ENCODE assay signal across 9 cellular contexts in the genomic region with DNA sequence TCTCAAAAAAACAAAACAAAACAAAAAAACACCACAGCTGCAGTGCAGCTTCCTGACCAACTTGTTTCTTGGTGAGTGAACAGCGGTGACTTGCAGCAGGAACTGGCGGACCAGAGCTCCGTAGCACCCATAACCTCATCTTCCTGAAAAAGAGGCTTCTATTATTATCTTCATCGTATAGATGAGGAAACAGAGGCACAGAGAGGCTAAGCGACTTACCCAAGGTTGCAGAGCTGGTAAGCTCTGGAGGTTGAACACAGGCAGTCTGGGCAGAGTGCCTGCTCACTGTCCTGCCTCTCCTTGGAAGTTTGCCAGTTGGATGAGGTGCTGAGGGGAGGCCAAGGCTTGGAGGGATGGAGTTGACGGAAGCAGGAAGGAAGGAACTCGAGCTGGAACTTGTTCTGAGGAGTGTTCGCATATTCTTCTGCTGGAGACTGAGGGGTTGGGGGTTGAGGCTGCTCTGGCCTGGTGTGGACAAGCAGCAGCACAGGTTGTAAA. TPM values are rescaled to one million over a fixed set of nuclear protein-coding genes. Genes with fewer than 3 reads are reported as not detected.
DNase-seq lines count a peak whose midpoint lies in the region; ATAC-seq, FAIRE-seq and TF ChIP-seq lines count a peak whose summit lies in the region.
"Had no signal": no experiment of that assay in that cellular context is flagged by ENCODE, and none has a peak within 500 bp of the region (broad histone marks: within the 10 kb centered on the region; RNA-seq: fewer than 3 reads in every experiment).

No MANE protein-coding gene starts in this region.

- no peak for FAIRE-seq in D721Med (lab: Jason Lieb, UNC)

- H3K9me3 Mint-ChIP-seq in activated naive CD4-positive, alpha-beta T cell treated with anti-CD3 and anti-CD28 coated beads, Interleukin-2, amount 50 U/mL, for 24 hours, result no peaks in the 10 kb centered on the region
- H3K9me3 Mint-ChIP-seq in activated naive CD4-positive, alpha-beta T cell treated with anti-CD3 and anti-CD28 coated beads, Interleukin-2, amount 50 U/mL, for 72 hours, result no peaks in the 10 kb centered on the region
- H3K9me3 Mint-ChIP-seq in effector memory CD8-positive, alpha-beta T cell, result no peaks in the 10 kb centered on the region

- H2AFZ ChIP-seq in osteoblast (ENCODE audit: low read length), result no peak overlapping the region

- H3K4me3 ChIP-seq in thymus (ENCODE audit: low read length) (no peak overlapping the region), osteoblast (ENCODE audit: insufficient read depth, low read length) (no peak overlapping the region)

- no peak overlapping the region for H3K4me2 ChIP-seq in osteoblast (ENCODE audit: insufficient read depth, low read length)

- no peaks in the 10 kb centered on the region for H3K27me3 Mint-ChIP-seq in activated naive CD4-positive, alpha-beta T cell treated with anti-CD3 and anti-CD28 coated beads, Interleukin-2, amount 50 U/mL, for 24 hours
- H3K27me3 Mint-ChIP-seq in effector memory CD8-positive, alpha-beta T cell, result no peaks in the 10 kb centered on the region

- no peak for TF ChIP-seq CTCF in osteoblast (IDR thresholded peaks at IDR 0.05; ENCODE audit: extremely low read depth, low read depth, low read length)
- no peak for TF ChIP-seq CTCF in D721Med (IDR thresholded peaks at IDR 0.05; ENCODE audit: insufficient read depth, missing control alignments)

- no peaks in the 10 kb centered on the region for H4K20me1 ChIP-seq in osteoblast (ENCODE audit: insufficient read depth, low read length)

- H3K27me3 ChIP-seq in thymus (ENCODE audit: control insufficient read depth, insufficient read depth), result no peaks in the 10 kb centered on the region
- H3K27me3 ChIP-seq in osteoblast (ENCODE audit: insufficient read depth, low read length), result peaks cover 3% of the 10 kb centered on the region

- ATAC-seq in activated naive CD4-positive, alpha-beta T cell treated with anti-CD3 and anti-CD28 coated beads, Interleukin-2, amount 50 U/mL, for 72 hours, result no peak
- ATAC-seq in effector memory CD8-positive, alpha-beta T cell (replicated peaks), result peak; percentile 83
- no peak for ATAC-seq in GM21737 (IDR thresholded peaks at IDR 0.05; ENCODE audit: unreplicated experiment)

- H3K36me3 ChIP-seq in thymus (ENCODE audit: control insufficient read depth, insufficient read depth), result no peaks in the 10 kb centered on the region
- H3K36me3 ChIP-seq in osteoblast (ENCODE audit: insufficient read depth, low read length), result no peaks in the 10 kb centered on the region

- H3K9me3 ChIP-seq in thymus (ENCODE audit: control insufficient read depth), result no peaks in the 10 kb centered on the region
- H3K9me3 ChIP-seq in osteoblast (ENCODE audit: low read depth, low read length), result no peaks in the 10 kb centered on the region

- WGBS in thymus, result 32% methylated on average over 8 of the region's 8 CpGs

- H3K4me1 ChIP-seq in thymus (ENCODE audit: control insufficient read depth, insufficient read depth, low read length) (peaks cover 10% of the 10 kb centered on the region), osteoblast (ENCODE audit: insufficient read depth, low read length) (peaks cover 4% of the 10 kb centered on the region)

- no peaks in the 10 kb centered on the region for H3K79me2 ChIP-seq in osteoblast (ENCODE audit: insufficient read depth, low read length)

- peak overlapping the region; percentile 30 for H3K27ac Mint-ChIP-seq in activated naive CD4-positive, alpha-beta T cell treated with anti-CD3 and anti-CD28 coated beads, Interleukin-2, amount 50 U/mL, for 24 hours
- H3K27ac Mint-ChIP-seq in activated naive CD4-positive, alpha-beta T cell treated with anti-CD3 and anti-CD28 coated beads, Interleukin-2, amount 50 U/mL, for 72 hours, result no peak overlapping the region
- peak overlapping the region; percentile 85 to 99 for H3K27ac Mint-ChIP-seq in effector memory CD8-positive, alpha-beta T cell

- H3K27ac ChIP-seq in thymus (ENCODE audit: low read depth) (peak overlapping the region; percentile 15), osteoblast (ENCODE audit: low read depth, low read length) (no peak overlapping the region)

- H3K4me1 Mint-ChIP-seq in activated naive CD4-positive, alpha-beta T cell treated with anti-CD3 and anti-CD28 coated beads, Interleukin-2, amount 50 U/mL, for 24 hours, result peaks cover 43% of the 10 kb centered on the region
- peaks cover 39% of the 10 kb centered on the region in 2 donors for H3K4me1 Mint-ChIP-seq in effector memory CD8-positive, alpha-beta T cell (ENCODE audit: low read depth in 2 of 2)

- peak overlapping the region; percentile 2 for H3K4me3 Mint-ChIP-seq in activated naive CD4-positive, alpha-beta T cell treated with anti-CD3 and anti-CD28 coated beads, Interleukin-2, amount 50 U/mL, for 24 hours
- H3K4me3 Mint-ChIP-seq in effector memory CD8-positive, alpha-beta T cell, result peak overlapping the region; percentile 63 to 71

- DNase-seq in activated naive CD4-positive, alpha-beta T cell treated with anti-CD3 and anti-CD28 coated beads, Interleukin-2, amount 50 U/mL, for 72 hours (ENCODE audit: low spot score in 2 of 2), result no peak
- DNase-seq in NCI-H446 (lab: John Stamatoyannopoulos, UW), result peak; percentile 93 to 98
- peak; percentile 17 to 28 (median 19) for DNase-seq in effector memory CD8-positive, alpha-beta T cell
- no peak for DNase-seq in osteoblast (ENCODE audit: insufficient read length, low spot score, missing footprints)
- DNase-seq in D721Med (ENCODE audit: insufficient read length, low spot score), result no peak
- DNase-seq: DMS153 had no signal

- H3K36me3 Mint-ChIP-seq in activated naive CD4-positive, alpha-beta T cell treated with anti-CD3 and anti-CD28 coated beads, Interleukin-2, amount 50 U/mL, for 24 hours, result no peaks in the 10 kb centered on the region
- H3K36me3 Mint-ChIP-seq in activated naive CD4-positive, alpha-beta T cell treated with anti-CD3 and anti-CD28 coated beads, Interleukin-2, amount 50 U/mL, for 72 hours, result no peaks in the 10 kb centered on the region
- H3K36me3 Mint-ChIP-seq in effector memory CD8-positive, alpha-beta T cell (ENCODE audit: insufficient read depth), result peaks cover 7% of the 10 kb centered on the region

RNA-seq across cellular contexts. Expression of a gene that starts 47.9 kb away (rescaled TPM):
- total RNA-seq in activated naive CD4-positive, alpha-beta T cell treated with anti-CD3 and anti-CD28 coated beads, Interleukin-2, amount 50 U/mL, for 72 hours, result 10 to 100 TPM; 53.3 to 68.6 TPM
- 54.9 TPM for polyA plus RNA-seq in thymus
- 8.8 and 14.8 TPM in 2 replicates for total RNA-seq in osteoblast

Comparison
In these comparisons a context has a peak if more than half of its experiments do, and no peak if none do; other contexts are left out.
1. H3K27ac Mint-ChIP-seq: peak in activated naive CD4-positive, alpha-beta T cell treated with anti-CD3 and anti-CD28 coated beads, Interleukin-2, amount 50 U/mL, for 24 hours (single experiment) and effector memory CD8-positive, alpha-beta T cell (2 of 2); none in activated naive CD4-positive, alpha-beta T cell treated with anti-CD3 and anti-CD28 coated beads, Interleukin-2, amount 50 U/mL, for 72 hours (0 of 2).
2. DNase-seq: peak in NCI-H446 (2 of 2) and effector memory CD8-positive, alpha-beta T cell (3 of 3); none in activated naive CD4-positive, alpha-beta T cell treated with anti-CD3 and anti-CD28 coated beads, Interleukin-2, amount 50 U/mL, for 72 hours (0 of 2), osteoblast (single experiment) and D721Med (single experiment).